ENCODE assay signal across 18 cellular contexts in the genomic region with DNA sequence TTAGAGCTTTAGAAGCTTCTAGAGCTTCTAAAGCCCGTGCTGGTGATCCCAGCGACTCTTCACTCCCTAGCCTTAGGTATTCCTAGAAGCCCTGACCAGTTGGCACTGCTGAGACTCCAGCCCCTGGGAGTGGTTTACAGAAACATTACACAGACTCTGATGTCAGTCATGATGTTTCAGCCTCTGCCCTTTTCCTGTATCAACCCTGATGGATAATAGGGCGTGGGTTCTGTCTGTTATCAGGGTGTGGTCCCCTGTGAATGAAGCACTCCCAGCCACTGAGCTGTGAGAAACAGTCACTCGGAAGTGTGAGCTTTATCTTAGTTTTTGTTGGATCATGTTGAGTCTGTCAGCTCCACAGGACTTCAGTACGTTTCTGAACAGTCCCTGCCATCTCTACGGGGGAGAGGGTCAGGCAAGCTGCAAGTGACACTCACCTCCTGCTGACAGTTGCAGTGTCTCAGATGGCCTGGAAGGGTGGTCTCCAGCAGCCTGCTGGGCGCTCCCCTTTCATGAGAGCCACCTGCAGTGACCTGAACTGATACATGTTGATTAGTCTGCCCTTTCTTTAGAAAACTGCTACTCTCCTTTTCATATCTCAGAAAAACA. TPM values are rescaled to one million over a fixed set of nuclear protein-coding genes. Genes with fewer than 3 reads are reported as not detected.
DNase-seq lines count a peak whose midpoint lies in the region; TF ChIP-seq lines count a peak whose summit lies in the region.
"Had no signal": no experiment of that assay in that cellular context is flagged by ENCODE, and none has a peak within 500 bp of the region (broad histone marks: within the 10 kb centered on the region; RNA-seq: fewer than 3 reads in every experiment).

No MANE protein-coding gene starts in this region.

- H3K36me3 ChIP-seq in colonic mucosa (peaks cover 18% of the 10 kb centered on the region), hepatocyte (replicated peaks; ENCODE audit: insufficient read depth, low read depth) (peaks cover 4% of the 10 kb centered on the region), stomach (peaks cover 79 to 100% (median 99%) of the 10 kb centered on the region in 4 donors), neuronal stem cell (replicated peaks in 1 of 2; ENCODE audit: control insufficient read depth in 2 of 2, insufficient read depth in 2 of 2, low read length in 2 of 2) (peaks cover 54 to 100% of the 10 kb centered on the region in 2 donors)

- no peak for TF ChIP-seq EP300 in stomach (IDR thresholded peaks at IDR 0.05)

- H3K9me2 ChIP-seq in hepatocyte (replicated peaks; ENCODE audit: insufficient read depth), result no peaks in the 10 kb centered on the region

- no peak overlapping the region for H3K23ac ChIP-seq in neuronal stem cell (ENCODE audit: low read depth, low read length, poor library complexity)

- H2BK12ac ChIP-seq in neuronal stem cell (ENCODE audit: low read length), result no peak overlapping the region

- H3K27ac ChIP-seq in colonic mucosa, result peak overlapping the region; percentile 34
- peak overlapping the region; percentile 44 for H3K27ac ChIP-seq in hepatocyte
- H3K27ac ChIP-seq in stomach, result peak overlapping the region in 2 of 5 donors; percentile 13 to 14
- H3K27ac ChIP-seq in neuronal stem cell (replicated peaks; ENCODE audit: low read length), result no peak overlapping the region
- H3K27ac ChIP-seq: esophagus muscularis mucosa, SJSA1 had no signal

- no peaks in the 10 kb centered on the region for H3K27me3 ChIP-seq in colonic mucosa
- no peaks in the 10 kb centered on the region for H3K27me3 ChIP-seq in hepatocyte
- H3K27me3 ChIP-seq in stomach, result no peaks in the 10 kb centered on the region
- H3K27me3 ChIP-seq in neuronal stem cell (ENCODE audit: control insufficient read depth in 3 of 3, insufficient read depth in 3 of 3, low read depth in 1 of 3, low read length in 3 of 3), result no peaks in the 10 kb centered on the region
- H3K27me3 ChIP-seq: BE2C, esophagus muscularis mucosa, SJSA1 had no signal

- no peaks in the 10 kb centered on the region for H3K9me3 ChIP-seq in colonic mucosa
- H3K9me3 ChIP-seq in hepatocyte (ENCODE audit: low read depth), result no peaks in the 10 kb centered on the region
- no peaks in the 10 kb centered on the region for H3K9me3 ChIP-seq in stomach
- no peaks in the 10 kb centered on the region for H3K9me3 ChIP-seq in neuronal stem cell (replicated peaks in 1 of 2; ENCODE audit: control insufficient read depth in 2 of 2, insufficient read depth in 1 of 2, low read depth in 1 of 2, low read length in 2 of 2)
- H3K9me3 ChIP-seq: BE2C, esophagus muscularis mucosa, SJSA1 had no signal

- no peak overlapping the region for H4K8ac ChIP-seq in neuronal stem cell (ENCODE audit: low read depth, low read length)

- intact Hi-C loops in colonic mucosa (cut with DNase I) (no loop called here), stomach (cut with DNase I; ENCODE audit: low total_unique reads) (no loop called here)

- no peaks in the 10 kb centered on the region for H3K79me1 ChIP-seq in neuronal stem cell (ENCODE audit: low read depth, low read length)

- 77% methylated on average over 7 of the region's 7 CpGs for WGBS in hepatocyte (ENCODE audit: low lambda C conversion rate, missing lambda C conversion rate)
- 47 to 69% (median 54%) methylated on average over 7 of the region's 7 CpGs for WGBS in stomach, 5 donors
- WGBS in neuronal stem cell (ENCODE audit: extremely low coverage in 2 of 2, insufficient read length in 2 of 2, insufficient replicate concordance in 1 of 2), 2 donors, result no CpG with 5 or more reads among the region's 7 CpGs

- H3K4ac ChIP-seq in neuronal stem cell (ENCODE audit: low read length), result no peak overlapping the region

- H3K4me1 ChIP-seq in colonic mucosa, result no peaks in the 10 kb centered on the region
- no peaks in the 10 kb centered on the region for H3K4me1 ChIP-seq in hepatocyte (ENCODE audit: insufficient read depth)
- H3K4me1 ChIP-seq in stomach, result peaks cover 0 to 5% (median 0%) of the 10 kb centered on the region in 4 donors
- peaks cover 0 to 3% of the 10 kb centered on the region in 2 donors for H3K4me1 ChIP-seq in neuronal stem cell (ENCODE audit: control insufficient read depth in 2 of 2, insufficient read depth in 1 of 2, low read depth in 1 of 2, low read length in 2 of 2)
- H3K4me1 ChIP-seq: BE2C, SJSA1 had no signal

- H3K18ac ChIP-seq in neuronal stem cell (ENCODE audit: low read length), result no peak overlapping the region

- TF ChIP-seq CTCF in colonic mucosa (IDR thresholded peaks at IDR 0.05), result no peak
- TF ChIP-seq CTCF in hepatocyte (IDR thresholded peaks at IDR 0.05; ENCODE audit: poor library complexity), result no peak
- TF ChIP-seq CTCF in stomach (IDR thresholded peaks at IDR 0.05), result no peak

- H3K9ac ChIP-seq in colonic mucosa (ENCODE audit: low read depth in 2 of 2, low read length in 2 of 2), result no peak overlapping the region
- no peak overlapping the region for H3K9ac ChIP-seq in neuronal stem cell (ENCODE audit: low read depth, low read length, poor library complexity)

- no peak overlapping the region for H2BK120ac ChIP-seq in neuronal stem cell (ENCODE audit: low read depth, low read length)

- no peaks in the 10 kb centered on the region for H4K20me1 ChIP-seq in hepatocyte (ENCODE audit: insufficient read depth, poor library complexity, severe bottlenecking)

- no peak overlapping the region for H2AK5ac ChIP-seq in neuronal stem cell (ENCODE audit: low read depth, low read length)

- TF ChIP-seq POLR2A in stomach (IDR thresholded peaks at IDR 0.05), result no peak

- no peak overlapping the region for H2BK15ac ChIP-seq in neuronal stem cell (ENCODE audit: low read length)

- H2AFZ ChIP-seq in hepatocyte, result no peak overlapping the region
- H2AFZ ChIP-seq in neuronal stem cell (ENCODE audit: low read length), result no peak overlapping the region

- no peak overlapping the region for H3K4me2 ChIP-seq in hepatocyte
- H3K4me2 ChIP-seq in neuronal stem cell (ENCODE audit: insufficient read depth, low read length, poor library complexity, severe bottlenecking), result no peak overlapping the region

- H3K4me3 ChIP-seq in colonic mucosa, result no peak overlapping the region
- H3K4me3 ChIP-seq in hepatocyte, result no peak overlapping the region
- no peak overlapping the region for H3K4me3 ChIP-seq in stomach
- H3K4me3 ChIP-seq in neuronal stem cell (ENCODE audit: low read length in 2 of 2), result no peak overlapping the region
- H3K4me3 ChIP-seq: coronary artery, esophagus muscularis mucosa, SJSA1 had no signal

- H4K91ac ChIP-seq in neuronal stem cell (ENCODE audit: low read depth, low read length, poor library complexity), result no peak overlapping the region

- peaks cover 6% of the 10 kb centered on the region for H3K79me2 ChIP-seq in hepatocyte

- H3K14ac ChIP-seq in neuronal stem cell (ENCODE audit: low read length), result no peak overlapping the region

- no peak overlapping the region for H2BK5ac ChIP-seq in neuronal stem cell (ENCODE audit: low read length)

- peak; percentile 35 for DNase-seq in OCI-M1 (lab: John Stamatoyannopoulos, UW)
- no peak for DNase-seq in colonic mucosa
- DNase-seq in hepatocyte (ENCODE audit: low spot score), result peak; percentile 26
- DNase-seq in stomach, result peak; percentile 43
- DNase-seq in neuronal stem cell (ENCODE audit: low spot score), result no peak
- no peak for DNase-seq in T1000 (lab: John Stamatoyannopoulos, UW)
- DNase-seq in NOMO-1 treated with DMSO at 0.1 percent for 48 hours (lab: John Stamatoyannopoulos, UW; ENCODE audit: unreplicated experiment), result no peak
- DNase-seq: activated CD4-positive, alpha-beta T cell treated with anti-CD3 and anti-CD28 coated beads, Interleukin-2, amount 50 U/mL, for 48 hours; amniotic stem cell; BE2C; DMS 273 treated with DMSO at 0.1 percent for 48 hours; natural killer cell; NCI-H1417 treated with DMSO at 0.1 percent for 48 hours; substantia nigra had no signal

RNA-seq across cellular contexts. Expression of gene GOSR2, which starts 12.8 kb away (rescaled TPM):
- total RNA-seq in colonic mucosa (10 to 100 TPM; 36.5 to 39.4 TPM), hepatocyte (42.3 and 47.7 TPM in 2 replicates), stomach (10 to 100 TPM; 25.0 to 84.0 (median 42.0) TPM)
- polyA plus RNA-seq in hepatocyte (58.0 and 62.8 TPM in 2 replicates), stomach (10 to 100 TPM; 15.3 to 24.1 (median 23.0) TPM)
- 19.9 TPM for polyA plus RNA-seq in neuronal stem cell (2013, experiment 1 of 2)
- polyA plus RNA-seq in neuronal stem cell (2013, experiment 2 of 2), result 21.0 TPM

RNA-seq across cellular contexts. Expression of gene RPRML, which starts 43.3 kb away (rescaled TPM):
- total RNA-seq in colonic mucosa, result not detected
- not detected in 2 replicates for total RNA-seq in hepatocyte
- polyA plus RNA-seq in hepatocyte, result not detected in 2 replicates
- not detected for total RNA-seq in stomach
- polyA plus RNA-seq in stomach, result 1 to 10 TPM in 1 of 3 donors, under 1 TPM in 2; 0.37 to 2.4 (median 0.40) TPM
- polyA plus RNA-seq in neuronal stem cell (2013, experiment 1 of 2), result 1.5 TPM
- 1.5 TPM for polyA plus RNA-seq in neuronal stem cell (2013, experiment 2 of 2)
- total RNA-seq: activated T-helper 17 cell treated with anti-CD3 and anti-CD28 coated beads, Interleukin-2, amount 50 U/mL, for 72 hours; natural killer cell; SJSA1 had no signal

Comparison
In these comparisons a context has a peak if more than half of its experiments do, and no peak if none do; other contexts are left out.
1. DNase-seq: peak in OCI-M1 (single experiment), hepatocyte (single experiment) and stomach (single experiment); none in colonic mucosa (single experiment), neuronal stem cell (single experiment), T1000 (single experiment) and NOMO-1 treated with DMSO at 0.1 percent for 48 hours (single experiment).